8 cellular contexts compared by ENCODE assay signal in genomic region chr6:33288942-33289783, GRCh38. TPM values are rescaled to one million over a fixed set of nuclear protein-coding genes. Genes with fewer than 3 reads are reported as not detected.
DNase-seq lines count a peak whose midpoint lies in the region; ATAC-seq and TF ChIP-seq lines count a peak whose summit lies in the region.

PFDN6 (plus strand) TSS chr6:33289601; CDS start chr6:33289857, 256 bp downstream.
WDR46 (minus strand) TSS chr6:33289239; CDS start chr6:33289170, 69 bp downstream.

- H3K9me3 ChIP-seq in OCI-LY7 (ENCODE audit: low read length) (no peaks in the 10 kb centered on the region), mucosa of descending colon (no peaks in the 10 kb centered on the region)

- BruUV-seq in OCI-LY7 (replicated peaks; lab: Mats Ljungman, UMichigan): no TSS peak

- peaks cover 31% of the 10 kb centered on the region; the same call in 1 of the 2 replicates for H3K79me2 ChIP-seq in OCI-LY7 (ENCODE audit: insufficient read depth, low read depth, low read length)

- peak within 1 kb of the TSS; percentile 87 for H3K4me2 ChIP-seq in OCI-LY7 (ENCODE audit: low read length)

- H4K20me1 ChIP-seq in OCI-LY7 (ENCODE audit: insufficient read depth, low read length): no peaks in the 10 kb centered on the region

- H3K4me3 ChIP-seq in OCI-LY7 (ENCODE audit: low read depth, low read length, poor library complexity, severe bottlenecking) (peak within 1 kb of the TSS; percentile 86), epithelial cell of proximal tubule (ENCODE audit: low read depth, low read length) (peak within 1 kb of the TSS; percentile 81), mucosa of descending colon (peak within 1 kb of the TSS; percentile 54)

- ATAC-seq in GM21528 (IDR thresholded peaks at IDR 0.05; ENCODE audit: low FRiP score, unreplicated experiment) (peak; percentile 70), mucosa of descending colon (peak; percentile 97)

- intact Hi-C loops in OCI-LY7 (cut with micrococcal nuclease; ENCODE audit: unreplicated experiment) (no loop called here), mucosa of descending colon (cut with DNase I, micrococcal nuclease) (no loop called here)

- peaks cover 24% of the 10 kb centered on the region for H3K4me1 ChIP-seq in OCI-LY7 (ENCODE audit: insufficient read depth, low read length, poor library complexity, severe bottlenecking)
- H3K4me1 ChIP-seq in mucosa of descending colon (ENCODE audit: low read depth): peaks cover 18% of the 10 kb centered on the region

- DNase-seq in DMS153 (lab: John Stamatoyannopoulos, UW): peak; percentile 84
- peak; percentile 87 for DNase-seq in HuH-7.5 (ENCODE audit: low spot score)
- peak; percentile 92 for DNase-seq in OCI-LY7 (ENCODE audit: low spot score)
- peak; percentile 75 for DNase-seq in activated T-cell treated with anti-CD3 and anti-CD28 coated beads for 24 hours (ENCODE audit: low read depth)
- peak; percentile 79 for DNase-seq in epithelial cell of proximal tubule (ENCODE audit: low read depth)
- peak; percentile 76 to 88 (median 78) for DNase-seq in mucosa of descending colon
- peak; percentile 56 to 82 for DNase-seq in stimulated activated CD8-positive, alpha-beta memory T cell treated with anti-CD3 and anti-CD28 coated beads, Interleukin-7, amount 100 ng/mL, for 48 hours (ENCODE audit: extremely low read depth in 1 of 2, low read depth in 1 of 2)

- CTCF ChIA-PET in OCI-LY7 (lab: Charles Lee; ENCODE audit: unreplicated experiment): interaction anchor here (0.5 to 1.6 kb wide), 2 partner anchors 9 to 11 kb away, joined by 3 read pairs; partner anchors contain the start of gene RGL2

- POLR2A ChIA-PET in OCI-LY7 (lab: Charles Lee): interaction anchor here (1.1 to 3.0 kb wide), 5 partner anchors 8 to 29 kb away, joined by 3 to 19 read pairs (median 8); partner anchors contain the start of genes B3GALT4, RGL2, RPS18 and VPS52

- H3K36me3 ChIP-seq in OCI-LY7 (ENCODE audit: insufficient read depth, low read length) (peaks cover 72% of the 10 kb centered on the region), mucosa of descending colon (ENCODE audit: low read depth) (no peaks in the 10 kb centered on the region)

- peak within 1 kb of the TSS; percentile 46 for H3K27ac ChIP-seq in OCI-LY7 (ENCODE audit: low read depth, low read length, poor library complexity, severe bottlenecking)

- TF ChIP-seq CTCF in OCI-LY7 (conservative IDR thresholded peaks at IDR 0.05; ENCODE audit: low read length): no peak
- TF ChIP-seq CTCF in epithelial cell of proximal tubule (conservative IDR thresholded peaks at IDR 0.05; ENCODE audit: low read depth, low read length): no peak
- TF ChIP-seq CTCF in mucosa of descending colon (IDR thresholded peaks at IDR 0.05): peak; percentile 6

- H3K9me2 ChIP-seq in OCI-LY7 (ENCODE audit: insufficient read depth, low read length): no peaks in the 10 kb centered on the region

- peak within 1 kb of the TSS; percentile 91 for H2AFZ ChIP-seq in OCI-LY7 (ENCODE audit: low read length)

RNA-seq across cellular contexts. Expression of gene PFDN6, which starts in this region (rescaled TPM):
- 72.5 and 112 TPM in 2 replicates for total RNA-seq in OCI-LY7 (2014; rRNA removed; shearing (Covaris generic))
- total RNA-seq in OCI-LY7 (2022) (65.4 and 90.6 TPM in 2 replicates), epithelial cell of proximal tubule (55.8 and 69.3 TPM in 2 replicates), mucosa of descending colon (10 to 100 TPM; 37.9 to 50.1 (median 40.2) TPM)

RNA-seq across cellular contexts. Expression of gene WDR46, which starts in this region (rescaled TPM):
- 127 and 129 TPM in 2 replicates for total RNA-seq in OCI-LY7 (2014; rRNA removed; shearing (Covaris generic))
- total RNA-seq in OCI-LY7 (2022) (71.4 and 83.3 TPM in 2 replicates), epithelial cell of proximal tubule (67.9 and 116 TPM in 2 replicates), mucosa of descending colon (10 to 100 TPM; 25.5 to 37.9 (median 30.9) TPM)

Comparison
In these comparisons a context has a peak if more than half of its experiments do, and no peak if none do; other contexts are left out.
1. Peak in every context shown above with its lines: DNase-seq, ATAC-seq, H3K4me3 ChIP-seq and H3K27ac ChIP-seq.